In genomic region chr15:75768526-75768925, GRCh38 we compare ENCODE assay signal across 4 cellular contexts. TPM values are rescaled to one million over a fixed set of nuclear protein-coding genes. Genes with fewer than 3 reads are reported as not detected.
"Had no signal": no experiment of that assay in that cellular context is flagged by ENCODE, and none has a peak within 500 bp of the region (broad histone marks: within the 10 kb centered on the region; RNA-seq: fewer than 3 reads in every experiment).

No MANE protein-coding gene starts in this region.

RNA-seq across cellular contexts. Expression of gene CSPG4, which starts 55.9 kb away (rescaled TPM):
- total RNA-seq: activated B cell treated with CpG ODN at 0.5 μM for 24 hours; activated CD8-positive, alpha-beta T cell treated with anti-CD3 and anti-CD28 coated beads for 36 hours; activated T-cell treated with anti-CD3 and anti-CD28 coated beads, Interleukin-2, amount 50 U/mL, for 72 hours; endothelial cell of umbilical vein had no signal
- polyA plus RNA-seq: endothelial cell of umbilical vein had no signal
